9 cellular contexts compared by ENCODE assay signal in the genomic region with DNA sequence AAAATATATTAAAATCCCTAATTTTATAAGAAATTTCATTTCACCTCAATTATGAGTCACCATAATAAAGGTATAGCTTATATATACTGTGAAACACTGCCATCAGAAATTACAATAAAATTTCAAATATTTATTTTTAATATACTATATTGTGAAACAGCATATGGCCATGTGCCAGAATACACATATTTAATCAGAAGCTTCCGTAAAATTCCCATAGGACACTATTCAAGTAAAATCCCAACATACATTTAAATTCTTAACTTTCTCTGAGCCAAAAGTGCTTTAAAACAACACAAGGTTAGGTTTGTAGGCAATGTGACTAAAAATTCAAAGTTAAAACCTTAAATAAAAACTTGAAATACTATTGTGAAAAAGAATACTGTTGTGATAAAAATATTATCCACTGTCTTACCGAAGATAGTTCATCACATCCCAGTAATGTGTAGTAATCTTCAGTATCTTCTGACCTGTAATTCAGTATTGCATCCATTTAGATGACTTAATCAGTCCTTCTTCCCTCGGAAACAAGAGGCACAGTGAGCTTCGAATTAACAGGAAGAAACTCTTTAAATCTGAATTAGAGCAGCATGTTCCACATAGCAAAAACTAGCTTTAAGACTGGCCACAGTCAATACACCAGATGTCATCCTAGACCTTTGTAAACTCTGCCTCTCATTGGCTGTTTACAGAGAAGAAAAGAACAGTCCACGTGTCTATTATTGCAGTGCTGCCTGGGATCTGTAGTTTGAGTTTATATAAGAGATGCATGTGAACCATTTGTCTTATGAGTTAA. TPM values are rescaled to one million over a fixed set of nuclear protein-coding genes. Genes with fewer than 3 reads are reported as not detected.
A peak's percentile ranks its signal among the peaks of the same experiment; 100 is the strongest.
DNase-seq lines count a peak whose midpoint lies in the region; ATAC-seq, FAIRE-seq and TF ChIP-seq lines count a peak whose summit lies in the region.
"Had no signal": no experiment of that assay in that cellular context is flagged by ENCODE, and none has a peak within 500 bp of the region (broad histone marks: within the 10 kb centered on the region; RNA-seq: fewer than 3 reads in every experiment).

DNAJC12 (minus strand) TSS at position 670 of the 796 bp plus-strand sequence; CDS start at position 493, 177 bp downstream.

- DNase-seq in activated CD4-positive, alpha-beta memory T cell treated with anti-CD3 and anti-CD28 coated beads, Interleukin-2, amount 10 ng/mL, durations not matched to agents 7 days and 5 days, result no peak
- no peak for DNase-seq in activated CD4-positive, alpha-beta memory T cell treated with anti-CD3 and anti-CD28 coated beads for 36 hours
- DNase-seq in NCI-H510A (lab: John Stamatoyannopoulos, UW) (peak; percentile 21), hepatocyte (ENCODE audit: low spot score) (peak; percentile 62), small intestine (peak; percentile 62)
- no peak for DNase-seq in activated naive CD8-positive, alpha-beta T cell treated with anti-CD3 and anti-CD28 coated beads, Interleukin-2, amount 50 U/mL, for 24 hours
- no peak for DNase-seq in stimulated activated CD4-positive, alpha-beta T cell treated with anti-CD3 and anti-CD28 coated beads, Interleukin-4, amount 100 ng/mL, for 1 hour

- no peaks in the 10 kb centered on the region for H3K27me3 Mint-ChIP-seq in activated CD4-positive, alpha-beta memory T cell treated with anti-CD3 and anti-CD28 coated beads, Interleukin-2, amount 10 ng/mL, durations not matched to agents 7 days and 5 days
- H3K27me3 Mint-ChIP-seq in activated CD4-positive, alpha-beta memory T cell treated with anti-CD3 and anti-CD28 coated beads for 36 hours, result no peaks in the 10 kb centered on the region
- no peaks in the 10 kb centered on the region for H3K27me3 Mint-ChIP-seq in activated naive CD8-positive, alpha-beta T cell treated with anti-CD3 and anti-CD28 coated beads, Interleukin-2, amount 50 U/mL, for 24 hours

- CTCF ChIA-PET in activated CD4-positive, alpha-beta memory T cell treated with anti-CD3 and anti-CD28 coated beads, Interleukin-2, amount 10 ng/mL, durations not matched to agents 7 days and 5 days (lab: Charles Lee), result interaction anchor here (1.3 to 2.9 kb wide), 2 partner anchors 49 to 318 kb away, joined by 3 to 17 read pairs; no protein-coding TSS in a partner anchor
- CTCF ChIA-PET in activated CD4-positive, alpha-beta memory T cell treated with anti-CD3 and anti-CD28 coated beads for 36 hours (lab: Charles Lee), result interaction anchor here (1.0 to 1.5 kb wide), 6 partner anchors 18 to 319 kb away, joined by 3 to 7 read pairs (median 4); no protein-coding TSS in a partner anchor

- H3K36me3 ChIP-seq in hepatocyte (replicated peaks; ENCODE audit: insufficient read depth, low read depth), result no peaks in the 10 kb centered on the region
- H3K36me3 ChIP-seq in small intestine (ENCODE audit: control insufficient read depth in 2 of 2, insufficient read depth in 2 of 2, low read length in 2 of 2), result no peaks in the 10 kb centered on the region

- peak within 1 kb of the TSS; percentile 5 for H3K27ac ChIP-seq in hepatocyte
- no peak within 1 kb of the TSS for H3K27ac ChIP-seq in small intestine (ENCODE audit: low read depth in 1 of 2, low read length in 1 of 2)

- POLR2A ChIA-PET in activated CD4-positive, alpha-beta memory T cell treated with anti-CD3 and anti-CD28 coated beads, Interleukin-2, amount 10 ng/mL, durations not matched to agents 7 days and 5 days (lab: Charles Lee), result interaction anchor here (0.6 to 1.9 kb wide), 4 partner anchors 12 to 74 kb away, joined by 3 to 6 read pairs (median 4); no protein-coding TSS in a partner anchor
- POLR2A ChIA-PET in activated CD4-positive, alpha-beta memory T cell treated with anti-CD3 and anti-CD28 coated beads for 36 hours (lab: Charles Lee), result no interaction called here

- no peaks in the 10 kb centered on the region for H3K27me3 ChIP-seq in hepatocyte
- H3K27me3 ChIP-seq in small intestine (ENCODE audit: control insufficient read depth in 2 of 2, insufficient read depth in 2 of 2, low read length in 2 of 2), result no peaks in the 10 kb centered on the region

- peak; percentile 87 for ATAC-seq in HG03095 (IDR thresholded peaks at IDR 0.05; ENCODE audit: unreplicated experiment)
- ATAC-seq in activated naive CD8-positive, alpha-beta T cell treated with anti-CD3 and anti-CD28 coated beads, Interleukin-2, amount 50 U/mL, for 24 hours, result peak; percentile 90

- H3K4me1 ChIP-seq in hepatocyte (ENCODE audit: insufficient read depth) (no peaks in the 10 kb centered on the region), small intestine (ENCODE audit: control insufficient read depth in 2 of 2, insufficient read depth in 1 of 2, low read depth in 1 of 2, low read length in 1 of 2) (no peaks in the 10 kb centered on the region)

- peaks cover 12% of the 10 kb centered on the region for H3K9me3 Mint-ChIP-seq in activated CD4-positive, alpha-beta memory T cell treated with anti-CD3 and anti-CD28 coated beads, Interleukin-2, amount 10 ng/mL, durations not matched to agents 7 days and 5 days
- H3K9me3 Mint-ChIP-seq in activated CD4-positive, alpha-beta memory T cell treated with anti-CD3 and anti-CD28 coated beads for 36 hours, result peaks cover 12% of the 10 kb centered on the region
- peaks cover 5% of the 10 kb centered on the region for H3K9me3 Mint-ChIP-seq in activated naive CD8-positive, alpha-beta T cell treated with anti-CD3 and anti-CD28 coated beads, Interleukin-2, amount 50 U/mL, for 24 hours

- H3K4me2 ChIP-seq in hepatocyte, result peak within 1 kb of the TSS; percentile 63

- peak within 1 kb of the TSS; percentile 14 for H2AFZ ChIP-seq in hepatocyte

- 44% methylated on average over 5 of the region's 5 CpGs for WGBS in hepatocyte (ENCODE audit: low lambda C conversion rate, missing lambda C conversion rate)
- WGBS in small intestine, 3 donors, result 24 to 27% (median 25%) methylated on average over 5 of the region's 5 CpGs

- no peak within 1 kb of the TSS for H3K27ac Mint-ChIP-seq in activated CD4-positive, alpha-beta memory T cell treated with anti-CD3 and anti-CD28 coated beads, Interleukin-2, amount 10 ng/mL, durations not matched to agents 7 days and 5 days
- H3K27ac Mint-ChIP-seq in activated CD4-positive, alpha-beta memory T cell treated with anti-CD3 and anti-CD28 coated beads for 36 hours, result no peak within 1 kb of the TSS
- no peak within 1 kb of the TSS for H3K27ac Mint-ChIP-seq in activated naive CD8-positive, alpha-beta T cell treated with anti-CD3 and anti-CD28 coated beads, Interleukin-2, amount 50 U/mL, for 24 hours

- intact Hi-C loops in activated CD4-positive, alpha-beta memory T cell treated with anti-CD3 and anti-CD28 coated beads for 36 hours (cut with micrococcal nuclease), result no loop called here

- H3K4me3 ChIP-seq in hepatocyte (peak within 1 kb of the TSS; percentile 3), small intestine (ENCODE audit: low read depth in 1 of 2, low read length in 2 of 2) (no peak within 1 kb of the TSS)

- FAIRE-seq in small intestine (lab: Jason Lieb, UNC), result no peak
- FAIRE-seq: bronchial epithelial cell had no signal

- no peaks in the 10 kb centered on the region for H4K20me1 ChIP-seq in hepatocyte (ENCODE audit: insufficient read depth, poor library complexity, severe bottlenecking)

- H3K9me3 ChIP-seq in hepatocyte (ENCODE audit: low read depth), result no peaks in the 10 kb centered on the region
- no peaks in the 10 kb centered on the region for H3K9me3 ChIP-seq in small intestine (ENCODE audit: control insufficient read depth, low read depth)

- peaks cover 9% of the 10 kb centered on the region for H3K4me1 Mint-ChIP-seq in activated CD4-positive, alpha-beta memory T cell treated with anti-CD3 and anti-CD28 coated beads, Interleukin-2, amount 10 ng/mL, durations not matched to agents 7 days and 5 days
- H3K4me1 Mint-ChIP-seq in activated CD4-positive, alpha-beta memory T cell treated with anti-CD3 and anti-CD28 coated beads for 36 hours (ENCODE audit: low read depth), result peaks cover 3% of the 10 kb centered on the region
- H3K4me1 Mint-ChIP-seq in activated naive CD8-positive, alpha-beta T cell treated with anti-CD3 and anti-CD28 coated beads, Interleukin-2, amount 50 U/mL, for 24 hours, result peaks cover 1% of the 10 kb centered on the region

- H3K4me3 Mint-ChIP-seq in activated CD4-positive, alpha-beta memory T cell treated with anti-CD3 and anti-CD28 coated beads, Interleukin-2, amount 10 ng/mL, durations not matched to agents 7 days and 5 days, result peak within 1 kb of the TSS; percentile 49
- no peak within 1 kb of the TSS for H3K4me3 Mint-ChIP-seq in activated CD4-positive, alpha-beta memory T cell treated with anti-CD3 and anti-CD28 coated beads for 36 hours
- H3K4me3 Mint-ChIP-seq in activated naive CD8-positive, alpha-beta T cell treated with anti-CD3 and anti-CD28 coated beads, Interleukin-2, amount 50 U/mL, for 24 hours, result peak within 1 kb of the TSS; percentile 67

- no peaks in the 10 kb centered on the region for H3K79me2 ChIP-seq in hepatocyte

- no peaks in the 10 kb centered on the region for H3K9me2 ChIP-seq in hepatocyte (replicated peaks; ENCODE audit: insufficient read depth)

- TF ChIP-seq CTCF in hepatocyte (IDR thresholded peaks at IDR 0.05; ENCODE audit: poor library complexity), result no peak

- H3K36me3 Mint-ChIP-seq in activated CD4-positive, alpha-beta memory T cell treated with anti-CD3 and anti-CD28 coated beads, Interleukin-2, amount 10 ng/mL, durations not matched to agents 7 days and 5 days (ENCODE audit: low read depth), result no peaks in the 10 kb centered on the region
- H3K36me3 Mint-ChIP-seq in activated CD4-positive, alpha-beta memory T cell treated with anti-CD3 and anti-CD28 coated beads for 36 hours, result no peaks in the 10 kb centered on the region
- H3K36me3 Mint-ChIP-seq in activated naive CD8-positive, alpha-beta T cell treated with anti-CD3 and anti-CD28 coated beads, Interleukin-2, amount 50 U/mL, for 24 hours (ENCODE audit: low read depth), result no peaks in the 10 kb centered on the region

RNA-seq across cellular contexts. Expression of gene DNAJC12, which starts in this region (rescaled TPM):
- 1 to 10 TPM; 4.1 to 6.1 TPM for total RNA-seq in activated CD4-positive, alpha-beta memory T cell treated with anti-CD3 and anti-CD28 coated beads, Interleukin-2, amount 10 ng/mL, durations not matched to agents 7 days and 5 days
- total RNA-seq in activated CD4-positive, alpha-beta memory T cell treated with anti-CD3 and anti-CD28 coated beads for 36 hours, result 10 to 100 TPM in 1 of 2 experiments, 1 to 10 TPM in 1; 8.8 to 11.5 TPM
- 13.4 and 16.7 TPM in 2 replicates for total RNA-seq in hepatocyte
- 6.2 and 8.1 TPM in 2 replicates for polyA plus RNA-seq in hepatocyte
- polyA plus RNA-seq in small intestine, result 1 to 10 TPM; 4.6 to 7.8 (median 5.8) TPM
- total RNA-seq: bronchial epithelial cell had no signal

Comparison
In these comparisons a context has a peak if more than half of its experiments do, and no peak if none do; other contexts are left out.
1. DNase-seq: peak in NCI-H510A (single experiment), hepatocyte (single experiment) and small intestine (single experiment); none in activated CD4-positive, alpha-beta memory T cell treated with anti-CD3 and anti-CD28 coated beads, Interleukin-2, amount 10 ng/mL, durations not matched to agents 7 days and 5 days (single experiment), activated CD4-positive, alpha-beta memory T cell treated with anti-CD3 and anti-CD28 coated beads for 36 hours (single experiment), activated naive CD8-positive, alpha-beta T cell treated with anti-CD3 and anti-CD28 coated beads, Interleukin-2, amount 50 U/mL, for 24 hours (single experiment) and stimulated activated CD4-positive, alpha-beta T cell treated with anti-CD3 and anti-CD28 coated beads, Interleukin-4, amount 100 ng/mL, for 1 hour (single experiment).